Comparison of ENCODE assay signal across 2 cellular contexts in genomic region chr2:112817082-112817481, GRCh38.
A peak's percentile ranks its signal among the peaks of the same experiment; 100 is the strongest.
TF ChIP-seq lines count a peak whose summit lies in the region.

No MANE protein-coding gene starts in this region.

TF ChIP-seq in K562, 482 proteins besides CTCF, POLR2A, EP300 and RAD21:
- TF ChIP-seq SIN3A (IDR thresholded peaks at IDR 0.05; ENCODE audit: borderline replicate concordance in 2 of 2, control insufficient read depth in 1 of 2, low read depth in 2 of 2, low read length in 2 of 2), result no peak
- TF ChIP-seq PKNOX1 (IDR thresholded peaks at IDR 0.05), result peak; percentile 59
TF ChIP-seq in K562: peak in this region for 1.

TF ChIP-seq in HepG2, 621 proteins besides CTCF, POLR2A, EP300 and RAD21 (continues in another document):
- TF ChIP-seq PBX2 (CRISPR knock-in tag; IDR thresholded peaks at IDR 0.05), result 0 out of 2 replicates have a peak, but pooled peaks have one; percentile 20
- no peak for TF ChIP-seq ZNF235 (CRISPR knock-in tag; IDR thresholded peaks at IDR 0.05; ENCODE audit: borderline replicate concordance)
- no peak for TF ChIP-seq LBX2 (CRISPR knock-in tag; IDR thresholded peaks at IDR 0.05; ENCODE audit: borderline replicate concordance)
- TF ChIP-seq CCDC6 (CRISPR knock-in tag; IDR thresholded peaks at IDR 0.05), result no peak
- TF ChIP-seq FUBP1 (CRISPR knock-in tag; IDR thresholded peaks at IDR 0.05; ENCODE audit: borderline replicate concordance), result no peak
- no peak for TF ChIP-seq ZFP36 (IDR thresholded peaks at IDR 0.05; ENCODE audit: borderline replicate concordance, low read depth, low read length, partially characterized antibody)
- TF ChIP-seq ATM (IDR thresholded peaks at IDR 0.05; ENCODE audit: borderline replicate concordance), result no peak
- TF ChIP-seq SP1 (IDR thresholded peaks at IDR 0.05), result no peak
- no peak for TF ChIP-seq SP1 (CRISPR knock-in tag; IDR thresholded peaks at IDR 0.05)
- peak; percentile 18; the same call in 1 of the 2 replicates for TF ChIP-seq ETV5 (CRISPR knock-in tag; IDR thresholded peaks at IDR 0.05; ENCODE audit: borderline replicate concordance)
- TF ChIP-seq STAG1 (CRISPR knock-in tag; IDR thresholded peaks at IDR 0.05), result peak; percentile 18; the same call in 1 of the 2 replicates
- TF ChIP-seq TMF1 (CRISPR knock-in tag; IDR thresholded peaks at IDR 0.05; ENCODE audit: low read depth), result no peak
- TF ChIP-seq JUND (CRISPR knock-in tag; IDR thresholded peaks at IDR 0.05), result no peak
- TF ChIP-seq ZBTB38 (CRISPR knock-in tag; IDR thresholded peaks at IDR 0.05), result peak; percentile 62
- TF ChIP-seq SOX6 (IDR thresholded peaks at IDR 0.05), result no peak
- 0 out of 2 replicates have a peak, but pooled peaks have one; percentile 14 for TF ChIP-seq SOX6 (CRISPR knock-in tag; IDR thresholded peaks at IDR 0.05)
- no peak for TF ChIP-seq THRA (CRISPR knock-in tag; IDR thresholded peaks at IDR 0.05; ENCODE audit: borderline replicate concordance)
- TF ChIP-seq SALL1 (CRISPR knock-in tag; IDR thresholded peaks at IDR 0.05), result peak; percentile 23; the same call in 1 of the 2 replicates
- TF ChIP-seq ZEB1 (IDR thresholded peaks at IDR 0.05; ENCODE audit: insufficient replicate concordance, low read depth), result no peak
- TF ChIP-seq FOXO4 (CRISPR knock-in tag; conservative IDR thresholded peaks at IDR 0.05), result 0 out of 2 replicates have a peak, but pooled peaks have one; percentile 46
- no peak for TF ChIP-seq ZNF7 (CRISPR knock-in tag; IDR thresholded peaks at IDR 0.05)
- TF ChIP-seq TARDBP (CRISPR knock-in tag; IDR thresholded peaks at IDR 0.05), result no peak
- TF ChIP-seq DNMT3B (CRISPR knock-in tag; conservative IDR thresholded peaks at IDR 0.05), result no peak
- TF ChIP-seq ZNF317 (CRISPR knock-in tag; IDR thresholded peaks at IDR 0.05), result no peak
- TF ChIP-seq UBTF (CRISPR knock-in tag; IDR thresholded peaks at IDR 0.05), result no peak
- no peak for TF ChIP-seq ARNT2 (CRISPR knock-in tag; IDR thresholded peaks at IDR 0.05; ENCODE audit: low read depth)
- no peak for TF ChIP-seq ZHX2 (IDR thresholded peaks at IDR 0.05; ENCODE audit: low read depth)
- TF ChIP-seq ZHX2 (CRISPR knock-in tag; IDR thresholded peaks at IDR 0.05; ENCODE audit: borderline replicate concordance), result no peak
- no peak for TF ChIP-seq LCORL (IDR thresholded peaks at IDR 0.05)
- peak; percentile 52; the same call in 1 of the 2 replicates for TF ChIP-seq LCORL (CRISPR knock-in tag; IDR thresholded peaks at IDR 0.05)
- no peak for TF ChIP-seq TBX2 (CRISPR knock-in tag; IDR thresholded peaks at IDR 0.05; ENCODE audit: borderline replicate concordance)
- TF ChIP-seq KDM2A (CRISPR knock-in tag; IDR thresholded peaks at IDR 0.05; ENCODE audit: borderline replicate concordance, low read depth), result peak; percentile 31; the same call in 1 of the 2 replicates
- no peak for TF ChIP-seq ZFX (CRISPR knock-in tag; IDR thresholded peaks at IDR 0.05; ENCODE audit: low read depth)
- TF ChIP-seq BRF2 (CRISPR knock-in tag; IDR thresholded peaks at IDR 0.05), result no peak
- TF ChIP-seq ZNF619 (CRISPR knock-in tag; IDR thresholded peaks at IDR 0.05), result 0 out of 2 replicates have a peak, but pooled peaks have one; percentile 73
- no peak for TF ChIP-seq ZNF747 (CRISPR knock-in tag; IDR thresholded peaks at IDR 0.05; ENCODE audit: borderline replicate concordance)
- TF ChIP-seq LRRFIP1 (CRISPR knock-in tag; conservative IDR thresholded peaks at IDR 0.05), result no peak
- TF ChIP-seq SMAD9 (CRISPR knock-in tag; IDR thresholded peaks at IDR 0.05), result no peak
